Comparison of ENCODE assay signal across 15 cellular contexts in genomic region chr3:166071-166470, GRCh38. TPM values are rescaled to one million over a fixed set of nuclear protein-coding genes. Genes with fewer than 3 reads are reported as not detected.
DNase-seq lines count a peak whose midpoint lies in the region; ATAC-seq and TF ChIP-seq lines count a peak whose summit lies in the region.
"Had no signal": no experiment of that assay in that cellular context is flagged by ENCODE, and none has a peak within 500 bp of the region (broad histone marks: within the 10 kb centered on the region; RNA-seq: fewer than 3 reads in every experiment).

No MANE protein-coding gene starts in this region.

- no peaks in the 10 kb centered on the region for H3K27me3 Mint-ChIP-seq in activated CD4-positive, alpha-beta memory T cell treated with anti-CD3 and anti-CD28 coated beads for 36 hours

- DNase-seq in NCI-H1417 (lab: John Stamatoyannopoulos, UW), result peak in 2 of 3 experiments; percentile 34 to 86
- DNase-seq in NCI-H1417 treated with DMSO at 0.1 percent for 48 hours (lab: John Stamatoyannopoulos, UW), result no peak
- peak; percentile 65 for DNase-seq in NCI-H748 treated with DMSO at 0.1 percent for 48 hours (lab: John Stamatoyannopoulos, UW)
- peak; percentile 2 for DNase-seq in fibroblast of mammary gland (ENCODE audit: low read depth)
- DNase-seq in activated naive CD4-positive, alpha-beta T cell treated with anti-CD3 and anti-CD28 coated beads, Interleukin-2, amount 50 U/mL, for 72 hours (ENCODE audit: low spot score in 2 of 2), result no peak
- DNase-seq in activated CD4-positive, alpha-beta memory T cell treated with anti-CD3 and anti-CD28 coated beads for 36 hours, result no peak
- DNase-seq: C1 segment of cervical spinal cord, Caco-2, NCI-H2029, NCI-H446, SIG-M5 had no signal

- no peak for TF ChIP-seq CTCF in fibroblast of mammary gland (conservative IDR thresholded peaks at IDR 0.05; ENCODE audit: control insufficient read depth, insufficient read depth, low read depth, low read length)

- CTCF ChIA-PET in activated CD4-positive, alpha-beta memory T cell treated with anti-CD3 and anti-CD28 coated beads for 36 hours (lab: Charles Lee), result no interaction called here

- no peak overlapping the region for H3K4me3 ChIP-seq in fibroblast of mammary gland (ENCODE audit: control insufficient read depth, low read depth, low read length)
- H3K4me3 ChIP-seq: K562 had no signal

- no peaks in the 10 kb centered on the region for H3K4me1 Mint-ChIP-seq in activated CD4-positive, alpha-beta memory T cell treated with anti-CD3 and anti-CD28 coated beads for 36 hours (ENCODE audit: low read depth)

- peaks cover 8% of the 10 kb centered on the region in 2 donors for H3K9me3 Mint-ChIP-seq in activated naive CD4-positive, alpha-beta T cell treated with anti-CD3 and anti-CD28 coated beads, Interleukin-2, amount 50 U/mL, for 72 hours
- no peaks in the 10 kb centered on the region for H3K9me3 Mint-ChIP-seq in activated CD4-positive, alpha-beta memory T cell treated with anti-CD3 and anti-CD28 coated beads for 36 hours

- no peak overlapping the region for H3K4me3 Mint-ChIP-seq in activated CD4-positive, alpha-beta memory T cell treated with anti-CD3 and anti-CD28 coated beads for 36 hours

- ATAC-seq in GM21515 (IDR thresholded peaks at IDR 0.05; ENCODE audit: unreplicated experiment) (no peak), HG02885 (IDR thresholded peaks at IDR 0.05; ENCODE audit: poor library complexity, unreplicated experiment) (no peak)
- ATAC-seq in activated naive CD4-positive, alpha-beta T cell treated with anti-CD3 and anti-CD28 coated beads, Interleukin-2, amount 50 U/mL, for 72 hours, result no peak
- ATAC-seq: K562 had no signal

- H3K36me3 Mint-ChIP-seq in activated naive CD4-positive, alpha-beta T cell treated with anti-CD3 and anti-CD28 coated beads, Interleukin-2, amount 50 U/mL, for 72 hours, result no peaks in the 10 kb centered on the region
- no peaks in the 10 kb centered on the region for H3K36me3 Mint-ChIP-seq in activated CD4-positive, alpha-beta memory T cell treated with anti-CD3 and anti-CD28 coated beads for 36 hours

- intact Hi-C loops in activated CD4-positive, alpha-beta memory T cell treated with anti-CD3 and anti-CD28 coated beads for 36 hours (cut with micrococcal nuclease), result no loop called here

- no peak overlapping the region for H3K27ac Mint-ChIP-seq in activated naive CD4-positive, alpha-beta T cell treated with anti-CD3 and anti-CD28 coated beads, Interleukin-2, amount 50 U/mL, for 72 hours
- H3K27ac Mint-ChIP-seq in activated CD4-positive, alpha-beta memory T cell treated with anti-CD3 and anti-CD28 coated beads for 36 hours, result no peak overlapping the region

- POLR2A ChIA-PET in activated CD4-positive, alpha-beta memory T cell treated with anti-CD3 and anti-CD28 coated beads for 36 hours (lab: Charles Lee), result no interaction called here

RNA-seq across cellular contexts. Expression of gene CHL1, which starts 30.5 kb away (rescaled TPM):
- total RNA-seq in activated naive CD4-positive, alpha-beta T cell treated with anti-CD3 and anti-CD28 coated beads, Interleukin-2, amount 50 U/mL, for 72 hours, result not detected
- total RNA-seq in activated CD4-positive, alpha-beta memory T cell treated with anti-CD3 and anti-CD28 coated beads for 36 hours, result not detected
- total RNA-seq: A172, Caco-2 had no signal

Comparison
In these comparisons a context has a peak if more than half of its experiments do, and no peak if none do; other contexts are left out.
1. DNase-seq: peak in NCI-H1417 (2 of 3), NCI-H748 treated with DMSO at 0.1 percent for 48 hours (single experiment) and fibroblast of mammary gland (single experiment); none in NCI-H1417 treated with DMSO at 0.1 percent for 48 hours (single experiment), activated naive CD4-positive, alpha-beta T cell treated with anti-CD3 and anti-CD28 coated beads, Interleukin-2, amount 50 U/mL, for 72 hours (0 of 2) and activated CD4-positive, alpha-beta memory T cell treated with anti-CD3 and anti-CD28 coated beads for 36 hours (single experiment).